Comparison of ENCODE assay signal across 8 cellular contexts in the genomic region with DNA sequence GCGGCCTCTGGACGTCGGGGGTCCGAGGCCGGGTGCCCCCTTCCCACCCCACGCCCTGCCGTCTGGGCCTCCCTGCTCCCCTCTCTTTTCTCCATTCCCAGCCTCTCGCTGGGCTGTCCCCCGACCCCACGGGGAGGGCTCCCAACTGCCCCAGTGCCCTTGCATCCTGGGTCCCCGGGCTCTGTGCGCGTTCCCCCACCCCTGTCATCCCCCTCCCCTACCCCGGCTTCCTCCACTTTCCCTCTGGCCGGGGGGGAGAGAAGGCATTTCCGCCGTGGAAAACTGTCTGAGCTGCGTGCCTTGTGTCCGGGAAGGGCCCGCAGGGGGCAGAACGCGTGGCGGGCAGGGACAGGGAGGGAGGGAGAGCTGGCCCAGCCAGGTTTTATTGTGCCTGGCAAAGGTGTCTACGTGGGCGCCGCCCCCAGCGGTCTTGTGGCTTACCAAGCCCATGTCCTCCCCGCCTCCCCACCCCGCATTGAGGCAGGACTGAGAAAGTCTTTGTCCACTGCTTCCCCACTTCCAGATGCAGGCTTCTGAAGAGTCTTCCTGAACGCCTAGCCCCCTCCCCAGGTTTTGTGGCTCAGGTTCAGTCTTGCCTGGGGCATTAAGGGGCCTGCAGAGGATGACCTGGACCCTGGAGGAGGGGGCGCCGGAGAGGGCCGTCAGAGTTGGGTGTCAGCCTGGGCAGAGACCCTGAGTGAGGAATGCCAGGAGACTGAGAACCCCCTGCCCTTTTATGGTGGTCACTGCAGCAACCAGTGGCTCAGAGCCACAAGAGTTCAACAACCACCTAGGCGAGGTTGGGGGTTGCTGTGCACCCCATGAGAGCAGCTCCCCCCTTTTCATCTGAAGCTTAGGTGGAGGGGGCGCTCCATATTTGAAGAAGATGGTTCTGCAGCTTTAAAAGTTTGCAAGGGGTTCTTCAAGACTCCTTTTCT. TPM values are rescaled to one million over a fixed set of nuclear protein-coding genes. Genes with fewer than 3 reads are reported as not detected.
DNase-seq lines count a peak whose midpoint lies in the region; ATAC-seq and TF ChIP-seq lines count a peak whose summit lies in the region.

No MANE protein-coding gene starts in this region.

- peaks cover 6 to 55% (median 30%) of the 10 kb centered on the region in 7 donors for H3K27me3 ChIP-seq in heart right ventricle
- no peaks in the 10 kb centered on the region for H3K27me3 ChIP-seq in rectal smooth muscle tissue (ENCODE audit: control insufficient read depth, insufficient read depth, low read length)

- POLR2A ChIA-PET in HEK293 (lab: Yijun Ruan, JAX) = interaction anchor here (0.6 to 1.5 kb wide), 2 partner anchors 11 to 13 kb away, joined by 3 to 4 read pairs; no protein-coding TSS in a partner anchor

- ATAC-seq in heart right ventricle (peak in 6 of 8 donors; percentile 5 to 42 (median 16)), HG02970 (IDR thresholded peaks at IDR 0.05; ENCODE audit: low FRiP score, unreplicated experiment) (no peak)
- ATAC-seq in activated CD4-positive, CD25-positive, alpha-beta regulatory T cell treated with anti-CD3 and anti-CD28 coated beads, Interleukin-2, amount 50 U/mL, for 24 hours = no peak

- H3K9ac ChIP-seq in rectal smooth muscle tissue (ENCODE audit: low read length) = peak overlapping the region; percentile 1

- no peaks in the 10 kb centered on the region for H3K9me3 ChIP-seq in HEK293 (ENCODE audit: control insufficient read depth, insufficient read depth, low read depth, low read length)
- H3K9me3 ChIP-seq in heart right ventricle = no peaks in the 10 kb centered on the region

- peak; percentile 56 for DNase-seq in AG20443 (ENCODE audit: low spot score)
- DNase-seq in activated effector memory CD4-positive, alpha-beta T cell treated with anti-CD3 and anti-CD28 coated beads, Interleukin-2, amount 50 U/mL, for 16 hours = peak; percentile 76
- DNase-seq in heart right ventricle = no peak
- DNase-seq in NCI-H1694 (lab: John Stamatoyannopoulos, UW) = no peak

- intact Hi-C loops in heart right ventricle (cut with DNase I) = no loop called here

- H3K36me3 ChIP-seq in HEK293 (ENCODE audit: control insufficient read depth in 2 of 2, insufficient read depth in 1 of 2, low read length in 2 of 2) (peaks cover 0 to 5% of the 10 kb centered on the region in 2 experiments; a peak in 1 of 3 replicates), heart right ventricle (no peaks in the 10 kb centered on the region), rectal smooth muscle tissue (ENCODE audit: control insufficient read depth, insufficient read depth, low read length) (no peaks in the 10 kb centered on the region)

- no peak overlapping the region; the same call in 1 of the 2 replicates for H3K27ac ChIP-seq in HEK293 (ENCODE audit: extremely low read depth, low read depth, low read length)
- H3K27ac ChIP-seq in heart right ventricle = peak overlapping the region in 1 of 10 donors; percentile 15
- H3K27ac ChIP-seq in rectal smooth muscle tissue (ENCODE audit: low read depth, low read length) = peak overlapping the region; percentile 74

- peak overlapping the region; percentile 89 for H3K4me3 ChIP-seq in HEK293 (ENCODE audit: low read depth, low read length)
- peak overlapping the region in 9 of 10 donors; percentile 41 to 84 (median 72) for H3K4me3 ChIP-seq in heart right ventricle
- H3K4me3 ChIP-seq in rectal smooth muscle tissue (ENCODE audit: low read length) = peak overlapping the region; percentile 85

- peak; percentile 53 for TF ChIP-seq CTCF in HEK293 (tag by site-specific recombination; IDR thresholded peaks at IDR 0.05)
- TF ChIP-seq CTCF in heart right ventricle (IDR thresholded peaks at IDR 0.05) = peak in 1 of 9 donors; percentile 39

- H3K4me1 ChIP-seq in HEK293 (ENCODE audit: control insufficient read depth, insufficient read depth, low read length) (peaks cover 31% of the 10 kb centered on the region), heart right ventricle (peaks cover 4 to 68% (median 38%) of the 10 kb centered on the region in 9 donors), rectal smooth muscle tissue (ENCODE audit: control insufficient read depth, insufficient read depth, low read length) (peaks cover 41% of the 10 kb centered on the region)

- WGBS in heart right ventricle, 2 donors = 25 to 30% methylated on average over 35 of the region's 35 CpGs

- CTCF ChIA-PET in HEK293 (lab: Yijun Ruan, JAX) = interaction anchor here (1.0 to 2.7 kb wide), 5 partner anchors 12 to 121 kb away, joined by 3 to 7 read pairs (median 6); no protein-coding TSS in a partner anchor

TF ChIP-seq in HEK293, 187 proteins besides CTCF, POLR2A, EP300 and RAD21 (continues in another document):
- TF ChIP-seq ZNF132 (tag by site-specific recombination; IDR thresholded peaks at IDR 0.05; ENCODE audit: borderline replicate concordance) = no peak
- no peak for TF ChIP-seq ZFP3 (tag by site-specific recombination; IDR thresholded peaks at IDR 0.05; ENCODE audit: low read depth)
- TF ChIP-seq ZBTB7A (tag by site-specific recombination; IDR thresholded peaks at IDR 0.05; ENCODE audit: low read depth) = no peak
- TF ChIP-seq ZNF561 (tag by site-specific recombination; IDR thresholded peaks at IDR 0.05; ENCODE audit: borderline replicate concordance) = no peak
- TF ChIP-seq ZNF391 (tag by site-specific recombination; IDR thresholded peaks at IDR 0.05; ENCODE audit: borderline replicate concordance, low read depth) = no peak
- no peak for TF ChIP-seq ZNF555 (tag by site-specific recombination; conservative IDR thresholded peaks at IDR 0.05)
- peak; percentile 92 for TF ChIP-seq GLIS1 (tag by site-specific recombination; IDR thresholded peaks at IDR 0.05)
- no peak for TF ChIP-seq KLF16 (tag by site-specific recombination; IDR thresholded peaks at IDR 0.05)
- TF ChIP-seq, protein P1, sequence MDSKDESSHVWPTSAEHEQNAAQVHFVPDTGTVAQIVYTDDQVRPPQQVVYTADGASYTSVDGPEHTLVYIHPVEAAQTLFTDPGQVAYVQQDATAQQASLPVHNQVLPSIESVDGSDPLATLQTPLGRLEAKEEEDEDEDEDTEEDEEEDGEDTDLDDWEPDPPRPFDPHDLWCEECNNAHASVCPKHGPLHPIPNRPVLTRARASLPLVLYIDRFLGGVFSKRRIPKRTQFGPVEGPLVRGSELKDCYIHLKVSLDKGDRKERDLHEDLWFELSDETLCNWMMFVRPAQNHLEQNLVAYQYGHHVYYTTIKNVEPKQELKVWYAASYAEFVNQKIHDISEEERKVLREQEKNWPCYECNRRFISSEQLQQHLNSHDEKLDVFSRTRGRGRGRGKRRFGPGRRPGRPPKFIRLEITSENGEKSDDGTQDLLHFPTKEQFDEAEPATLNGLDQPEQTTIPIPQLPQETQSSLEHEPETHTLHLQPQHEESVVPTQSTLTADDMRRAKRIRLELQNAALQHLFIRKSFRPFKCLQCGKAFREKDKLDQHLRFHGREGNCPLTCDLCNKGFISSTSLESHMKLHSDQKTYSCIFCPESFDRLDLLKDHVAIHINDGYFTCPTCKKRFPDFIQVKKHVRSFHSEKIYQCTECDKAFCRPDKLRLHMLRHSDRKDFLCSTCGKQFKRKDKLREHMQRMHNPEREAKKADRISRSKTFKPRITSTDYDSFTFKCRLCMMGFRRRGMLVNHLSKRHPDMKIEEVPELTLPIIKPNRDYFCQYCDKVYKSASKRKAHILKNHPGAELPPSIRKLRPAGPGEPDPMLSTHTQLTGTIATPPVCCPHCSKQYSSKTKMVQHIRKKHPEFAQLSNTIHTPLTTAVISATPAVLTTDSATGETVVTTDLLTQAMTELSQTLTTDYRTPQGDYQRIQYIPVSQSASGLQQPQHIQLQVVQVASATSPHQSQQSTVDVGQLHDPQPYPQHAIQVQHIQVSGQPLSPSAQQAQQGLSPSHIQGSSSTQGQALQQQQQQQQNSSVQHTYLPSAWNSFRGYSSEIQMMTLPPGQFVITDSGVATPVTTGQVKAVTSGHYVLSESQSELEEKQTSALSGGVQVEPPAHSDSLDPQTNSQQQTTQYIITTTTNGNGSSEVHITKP (tag by site-specific recombination; IDR thresholded peaks at IDR 0.05) = peak; percentile 99
- TF ChIP-seq, protein P2, sequence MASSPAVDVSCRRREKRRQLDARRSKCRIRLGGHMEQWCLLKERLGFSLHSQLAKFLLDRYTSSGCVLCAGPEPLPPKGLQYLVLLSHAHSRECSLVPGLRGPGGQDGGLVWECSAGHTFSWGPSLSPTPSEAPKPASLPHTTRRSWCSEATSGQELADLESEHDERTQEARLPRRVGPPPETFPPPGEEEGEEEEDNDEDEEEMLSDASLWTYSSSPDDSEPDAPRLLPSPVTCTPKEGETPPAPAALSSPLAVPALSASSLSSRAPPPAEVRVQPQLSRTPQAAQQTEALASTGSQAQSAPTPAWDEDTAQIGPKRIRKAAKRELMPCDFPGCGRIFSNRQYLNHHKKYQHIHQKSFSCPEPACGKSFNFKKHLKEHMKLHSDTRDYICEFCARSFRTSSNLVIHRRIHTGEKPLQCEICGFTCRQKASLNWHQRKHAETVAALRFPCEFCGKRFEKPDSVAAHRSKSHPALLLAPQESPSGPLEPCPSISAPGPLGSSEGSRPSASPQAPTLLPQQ (tag by site-specific recombination; IDR thresholded peaks at IDR 0.05) = no peak
- TF ChIP-seq KLF1 (tag by site-specific recombination; IDR thresholded peaks at IDR 0.05) = peak; percentile 26; the same call in 1 of the 2 replicates
- no peak for TF ChIP-seq YY2 (tag by site-specific recombination; IDR thresholded peaks at IDR 0.05)
- no peak for TF ChIP-seq ZNF510 (tag by site-specific recombination; IDR thresholded peaks at IDR 0.05; ENCODE audit: insufficient replicate concordance)
- no peak for TF ChIP-seq BCL11A (tag by site-specific recombination; IDR thresholded peaks at IDR 0.05; ENCODE audit: low read depth)
- peak; percentile 48 for TF ChIP-seq SP7 (tag by site-specific recombination; IDR thresholded peaks at IDR 0.05)
- TF ChIP-seq ZNF530 (tag by site-specific recombination; IDR thresholded peaks at IDR 0.05; ENCODE audit: low read depth) = no peak
- no peak for TF ChIP-seq ZNF354C (tag by site-specific recombination; IDR thresholded peaks at IDR 0.05; ENCODE audit: borderline replicate concordance, low read depth)
- TF ChIP-seq ZNF623 (tag by site-specific recombination; IDR thresholded peaks at IDR 0.05) = peak; percentile 65
- no peak for TF ChIP-seq ZNF473 (tag by site-specific recombination; IDR thresholded peaks at IDR 0.05)
- TF ChIP-seq ZNF664 (tag by site-specific recombination; IDR thresholded peaks at IDR 0.05) = no peak
- TF ChIP-seq ZNF423 (tag by site-specific recombination; IDR thresholded peaks at IDR 0.05) = 0 out of 2 replicates have a peak, but pooled peaks have one; percentile 14
- TF ChIP-seq ZSCAN16 (tag by site-specific recombination; IDR thresholded peaks at IDR 0.05) = no peak
- no peak for TF ChIP-seq RBAK (tag by site-specific recombination; IDR thresholded peaks at IDR 0.05)

RNA-seq across cellular contexts. Expression of a gene that starts 1.3 kb away (rescaled TPM):
- 10 to 100 TPM; 14.3 to 32.7 (median 23.8) TPM for total RNA-seq in heart right ventricle
- 10 to 100 TPM; 12.1 to 20.4 TPM for polyA plus RNA-seq in heart right ventricle

RNA-seq across cellular contexts. Expression of a gene that starts 59.0 kb away (rescaled TPM):
- total RNA-seq in heart right ventricle = under 1 TPM in 1 of 10 donors, not detected in 9; 0.42 TPM
- polyA plus RNA-seq in heart right ventricle = under 1 TPM in 1 of 2 donors, not detected in 1; 0.01 TPM

Comparison
In these comparisons a context has a peak if more than half of its experiments do, and no peak if none do; other contexts are left out.
1. DNase-seq: peak in AG20443 (single experiment) and activated effector memory CD4-positive, alpha-beta T cell treated with anti-CD3 and anti-CD28 coated beads, Interleukin-2, amount 50 U/mL, for 16 hours (single experiment); none in heart right ventricle (0 of 2) and NCI-H1694 (single experiment).
2. ATAC-seq: peak in heart right ventricle (6 of 8); none in HG02970 (single experiment) and activated CD4-positive, CD25-positive, alpha-beta regulatory T cell treated with anti-CD3 and anti-CD28 coated beads, Interleukin-2, amount 50 U/mL, for 24 hours (0 of 2).
3. Peak in every context shown above with its lines, with median percentiles within 50 percentile points of each other: H3K4me3 ChIP-seq.